In genomic region chr2:61710711-61711110, GRCh38 we compare ENCODE assay signal across 17 cellular contexts.
"Had no signal": no experiment of that assay in that cellular context is flagged by ENCODE, and none has a peak within 500 bp of the region (broad histone marks: within the 10 kb centered on the region; RNA-seq: fewer than 3 reads in every experiment).

No MANE protein-coding gene starts in this region.

- H3K4me3 ChIP-seq: breast epithelium, heart left ventricle, pancreas, stomach, thoracic aorta had no signal

- H3K27ac ChIP-seq: breast epithelium, heart left ventricle, pancreas, stomach, thoracic aorta had no signal

- FAIRE-seq: pancreas, TTC549 had no signal

- H3K9me3 ChIP-seq: breast epithelium, heart left ventricle, pancreas, stomach, thoracic aorta had no signal

- H3K27me3 ChIP-seq: breast epithelium, heart left ventricle, pancreas, stomach had no signal

- H3K4me1 ChIP-seq: breast epithelium had no signal

- DNase-seq: activated B cell treated with CpG ODN at 0.5 μM for 24 hours; activated CD4-positive, alpha-beta T cell treated with anti-CD3 and anti-CD28 coated beads for 48 hours; activated CD8-positive, alpha-beta memory T cell treated with anti-CD3 and anti-CD28 coated beads for 24 hours; activated naive CD4-positive, alpha-beta T cell; activated naive CD8-positive, alpha-beta T cell treated with anti-CD3 and anti-CD28 coated beads, Interleukin-2, amount 10 ng/mL, durations not matched to agents 7 days and 5 days; cerebellar nuclear complex; effector memory CD8-positive, alpha-beta T cell; foreskin melanocyte; naive B cell; pancreas; stimulated activated CD4-positive, alpha-beta T cell treated with anti-CD3 and anti-CD28 coated beads, Interleukin-12 subunit alpha, Interleukin-12 subunit beta, amount 100 ng/mL, for 4 hours; stimulated activated CD4-positive, alpha-beta T cell treated with anti-CD3 and anti-CD28 coated beads, Interleukin-2, amount 100 ng/mL, for 24 hours; stomach had no signal

- ATAC-seq: effector memory CD8-positive, alpha-beta T cell; heart left ventricle; pancreas had no signal

- H3K36me3 ChIP-seq: breast epithelium, heart left ventricle, pancreas, stomach, thoracic aorta had no signal
